Comparison of ENCODE assay signal across 8 cellular contexts in the genomic region with DNA sequence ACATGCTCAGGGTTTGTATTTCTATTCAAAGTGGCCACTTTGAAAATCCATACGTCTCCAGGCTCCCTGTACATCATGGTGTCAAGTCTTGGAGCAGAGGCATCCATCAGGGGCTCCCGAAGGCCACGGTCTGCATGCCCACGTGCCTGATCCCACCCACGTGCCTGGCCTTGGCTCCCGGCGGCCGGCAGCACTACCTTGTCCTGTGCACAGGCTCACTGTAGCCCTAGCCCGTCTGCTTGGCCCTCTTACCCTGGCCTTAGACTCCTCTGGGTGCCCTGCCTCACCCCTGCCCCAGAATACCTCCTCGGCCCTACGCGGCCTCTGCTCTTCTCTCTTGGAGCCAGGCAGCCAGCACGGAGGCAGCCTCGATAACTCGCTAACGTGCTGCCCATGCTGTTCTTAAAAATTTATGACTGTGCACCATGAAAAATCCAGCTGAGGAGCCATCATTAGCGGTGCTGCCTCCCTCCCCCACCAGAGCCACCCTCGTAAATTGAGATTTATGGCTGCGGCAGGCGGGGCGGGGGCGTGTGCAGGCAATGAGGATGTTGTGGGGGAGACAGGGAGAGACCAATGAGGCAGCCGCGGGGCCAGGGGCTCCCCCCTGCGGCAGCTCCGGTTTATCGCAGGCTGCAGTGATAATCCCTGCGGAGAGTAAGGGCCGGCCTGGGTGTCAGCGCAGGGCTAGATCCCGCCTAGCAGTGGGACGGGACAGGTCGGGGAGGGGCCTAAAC. TPM values are rescaled to one million over a fixed set of nuclear protein-coding genes. Genes with fewer than 3 reads are reported as not detected.
DNase-seq lines count a peak whose midpoint lies in the region; ATAC-seq, FAIRE-seq and TF ChIP-seq lines count a peak whose summit lies in the region.

No MANE protein-coding gene starts in this region.

- TF ChIP-seq CTCF in WI38 (IDR thresholded peaks at IDR 0.05; ENCODE audit: low read depth, low read length) (peak; percentile 41; the same call in 1 of the 2 replicates), endothelial cell (IDR thresholded peaks at IDR 0.05; ENCODE audit: unreplicated experiment) (peak; percentile 65), neural progenitor cell (IDR thresholded peaks at IDR 0.05) (peak; percentile 77)

- H3K9me3 Mint-ChIP-seq in endothelial cell (ENCODE audit: unreplicated experiment) (no peaks in the 10 kb centered on the region), neural progenitor cell (no peaks in the 10 kb centered on the region)

- H3K4me3 ChIP-seq in WI38 (ENCODE audit: low read depth, low read length) (no peak overlapping the region), neural progenitor cell (no peak overlapping the region)

- ATAC-seq in HG03439 (IDR thresholded peaks at IDR 0.05; ENCODE audit: unreplicated experiment), result no peak
- ATAC-seq in HG03196 (IDR thresholded peaks at IDR 0.05; ENCODE audit: unreplicated experiment), result no peak

- H3K4me2 ChIP-seq in neural progenitor cell, result peak overlapping the region; percentile 19

- H3K4me3 Mint-ChIP-seq in endothelial cell (ENCODE audit: unreplicated experiment) (no peak overlapping the region), neural progenitor cell (peak overlapping the region; percentile 48)

- CTCF ChIA-PET in HEK293T (lab: Yijun Ruan, JAX), result interaction anchor here (0.8 to 3.0 kb wide), 7 partner anchors 10 to 30 kb away, joined by 3 to 16 read pairs (median 3); no protein-coding TSS in a partner anchor

- H3K36me3 Mint-ChIP-seq in endothelial cell (ENCODE audit: low read depth, unreplicated experiment) (peaks cover 11% of the 10 kb centered on the region), neural progenitor cell (peaks cover 14% of the 10 kb centered on the region)

- no peak overlapping the region for H3K9ac ChIP-seq in neural progenitor cell

- H3K36me3 ChIP-seq in neural progenitor cell, result no peaks in the 10 kb centered on the region

- DNase-seq in AG08396 (ENCODE audit: low spot score), result peak; percentile 56
- DNase-seq in HEK293T (ENCODE audit: extremely low spot score), result peak; percentile 97
- peak; percentile 76 for DNase-seq in endothelial cell (ENCODE audit: low spot score)
- peak; percentile 89 for DNase-seq in neural progenitor cell (ENCODE audit: low spot score)
- no peak for DNase-seq in urothelium cell line (ENCODE audit: low spot score)

- peaks cover 29% of the 10 kb centered on the region for H3K4me1 ChIP-seq in neural progenitor cell

- no peak for FAIRE-seq in urothelium cell line (lab: Jason Lieb, UNC)

- no peaks in the 10 kb centered on the region for H3K79me2 ChIP-seq in neural progenitor cell (ENCODE audit: low read depth)

- H3K27ac Mint-ChIP-seq in endothelial cell (ENCODE audit: unreplicated experiment) (no peak overlapping the region), neural progenitor cell (no peak overlapping the region)

- POLR2A ChIA-PET in HEK293T (lab: Yijun Ruan, JAX), result interaction anchor here (0.8 to 1.2 kb wide), 4 partner anchors 13 to 30 kb away, joined by 3 to 6 read pairs (median 4); partner anchors contain the start of gene DMAP1

- no peak overlapping the region for H3K27ac ChIP-seq in neural progenitor cell

- H4K20me1 ChIP-seq in neural progenitor cell (ENCODE audit: low read depth), result peaks cover 33% of the 10 kb centered on the region

- H3K27me3 ChIP-seq in neural progenitor cell, result no peaks in the 10 kb centered on the region

- H3F3A ChIP-seq in neural progenitor cell (ENCODE audit: low read depth), result peaks cover 18% of the 10 kb centered on the region

- no peak overlapping the region for H2AFZ ChIP-seq in neural progenitor cell (replicated peaks)

- no peaks in the 10 kb centered on the region for H3K9me3 ChIP-seq in neural progenitor cell (ENCODE audit: low read depth)

- no peaks in the 10 kb centered on the region for H3K27me3 Mint-ChIP-seq in endothelial cell (ENCODE audit: unreplicated experiment)
- peaks cover 4% of the 10 kb centered on the region for H3K27me3 Mint-ChIP-seq in neural progenitor cell (ENCODE audit: insufficient read depth, low read depth)

- H3K4me1 Mint-ChIP-seq in endothelial cell (ENCODE audit: unreplicated experiment), result peaks cover 15% of the 10 kb centered on the region
- peaks cover 47% of the 10 kb centered on the region for H3K4me1 Mint-ChIP-seq in neural progenitor cell

TF ChIP-seq in HEK293T, 16 proteins besides CTCF, POLR2A, EP300 and RAD21:
- peak; percentile 92 for TF ChIP-seq L3MBTL2 (conservative IDR thresholded peaks at IDR 0.05)
- TF ChIP-seq PKNOX1 (IDR thresholded peaks at IDR 0.05), result peak; percentile 97
- no peak for TF ChIP-seq SP1 (IDR thresholded peaks at IDR 0.05)
- TF ChIP-seq BHLHE40 (IDR thresholded peaks at IDR 0.05; ENCODE audit: borderline replicate concordance), result no peak
- TF ChIP-seq HDGF (IDR thresholded peaks at IDR 0.05; ENCODE audit: borderline replicate concordance), result no peak
- peak; percentile 31; the same call in 1 of the 2 replicates for TF ChIP-seq ARNT (IDR thresholded peaks at IDR 0.05)
- peak; percentile 20; the same call in 1 of the 2 replicates for TF ChIP-seq FOXM1 (IDR thresholded peaks at IDR 0.05; ENCODE audit: borderline replicate concordance)
- TF ChIP-seq SUZ12 (IDR thresholded peaks at IDR 0.05), result no peak
- TF ChIP-seq FOXK2 (IDR thresholded peaks at IDR 0.05), result no peak
- TF ChIP-seq ZNF384 (IDR thresholded peaks at IDR 0.05), result no peak
- TF ChIP-seq LEF1 (IDR thresholded peaks at IDR 0.05; ENCODE audit: borderline replicate concordance), result no peak
- TF ChIP-seq TARDBP (IDR thresholded peaks at IDR 0.05), result no peak
- no peak for TF ChIP-seq NFRKB (IDR thresholded peaks at IDR 0.05)
- no peak for TF ChIP-seq FOXA1 (IDR thresholded peaks at IDR 0.05)
- no peak for TF ChIP-seq ELF4 (IDR thresholded peaks at IDR 0.05)
- no peak for TF ChIP-seq CTBP1 (IDR thresholded peaks at IDR 0.05; ENCODE audit: borderline replicate concordance)
TF ChIP-seq in HEK293T: peak in this region for 4.

RNA-seq across cellular contexts. Expression of gene DMAP1, which starts 24.6 kb away (rescaled TPM):
- total RNA-seq in endothelial cell (ENCODE audit: unreplicated experiment) (87.9 TPM), neural progenitor cell (ENCODE audit: low replicate concordance) (22.3 and 29.8 TPM in 2 replicates)
